Comparison of ENCODE assay signal across 38 cellular contexts in the genomic region with DNA sequence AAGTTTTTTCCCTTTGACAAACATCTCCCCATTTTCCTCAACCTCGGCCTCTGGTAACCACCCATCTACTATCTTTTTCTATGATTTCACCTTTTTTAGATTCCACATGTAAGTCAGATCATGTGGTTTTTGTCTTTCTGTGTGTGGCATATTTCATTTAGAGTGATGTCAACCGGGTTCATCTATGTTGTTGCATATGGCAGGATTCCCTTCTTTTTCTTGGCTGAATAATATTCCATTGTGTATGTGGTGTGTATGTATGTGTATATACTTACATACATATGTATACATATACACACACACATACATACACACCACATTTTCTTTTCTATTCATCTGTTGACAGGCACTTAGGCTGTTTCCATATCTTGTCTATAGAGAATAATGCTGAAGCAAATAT.
"Had no signal": no experiment of that assay in that cellular context is flagged by ENCODE, and none has a peak within 500 bp of the region (broad histone marks: within the 10 kb centered on the region; RNA-seq: fewer than 3 reads in every experiment).

No MANE protein-coding gene starts in this region.

- H3K36me3 ChIP-seq: adrenal gland, ascending aorta, brain microvascular endothelial cell, breast epithelium, cardiac muscle cell had no signal

- FAIRE-seq: astrocyte, bronchial epithelial cell had no signal

- H3K36me3 Mint-ChIP-seq: activated naive CD4-positive, alpha-beta T cell treated with anti-CD3 and anti-CD28 coated beads, Interleukin-2, amount 10 ng/mL, durations not matched to agents 7 days and 5 days; activated naive CD4-positive, alpha-beta T cell treated with anti-CD3 and anti-CD28 coated beads, Interleukin-2, amount 50 U/mL, for 72 hours; activated naive CD8-positive, alpha-beta T cell treated with anti-CD3 and anti-CD28 coated beads for 36 hours; activated naive CD8-positive, alpha-beta T cell treated with anti-CD3 and anti-CD28 coated beads, Interleukin-2, amount 10 ng/mL, durations not matched to agents 7 days and 5 days; brain had no signal

- ATAC-seq: activated naive CD4-positive, alpha-beta T cell treated with anti-CD3 and anti-CD28 coated beads, Interleukin-2, amount 50 U/mL, for 72 hours; activated naive CD8-positive, alpha-beta T cell treated with anti-CD3 and anti-CD28 coated beads, Interleukin-2, amount 50 U/mL, for 24 hours; activated T-cell treated with anti-CD3 and anti-CD28 coated beads, Interleukin-2, amount 50 U/mL, for 4 hours; activated T-cell treated with anti-CD3 and anti-CD28 coated beads, Interleukin-2, amount 50 U/mL, for 72 hours; activated T-helper 17 cell treated with anti-CD3 and anti-CD28 coated beads, Interleukin-2, amount 50 U/mL, for 72 hours; body of pancreas had no signal

- H3K9me3 ChIP-seq: adrenal gland, ascending aorta, body of pancreas, breast epithelium had no signal

- H3K4me1 ChIP-seq: adrenal gland, ascending aorta, body of pancreas, breast epithelium had no signal

- H3K4me3 ChIP-seq: adrenal gland, ascending aorta, body of pancreas, breast epithelium, cardiac muscle cell had no signal

- H3K27me3 Mint-ChIP-seq: brain had no signal

- DNase-seq: activated effector memory CD4-positive, alpha-beta T cell treated with anti-CD3 and anti-CD28 coated beads, Interleukin-2, amount 50 U/mL, for 16 hours; activated effector memory CD4-positive, alpha-beta T cell treated with Interleukin-2 at 50 U/mL for 16 hours; activated gamma-delta T cell; activated gamma-delta T cell treated with Interleukin-2 at 50 U/mL for 16 hours; activated naive CD4-positive, alpha-beta T cell; activated naive CD4-positive, alpha-beta T cell treated with anti-CD3 and anti-CD28 coated beads for 36 hours; activated naive CD4-positive, alpha-beta T cell treated with anti-CD3 and anti-CD28 coated beads, Interleukin-2, amount 10 ng/mL, durations not matched to agents 7 days and 5 days; activated naive CD4-positive, alpha-beta T cell treated with anti-CD3 and anti-CD28 coated beads, Interleukin-2, amount 50 U/mL, for 16 hours; activated naive CD4-positive, alpha-beta T cell treated with Interleukin-2 at 50 U/mL for 16 hours; activated naive CD8-positive, alpha-beta T cell treated with anti-CD3 and anti-CD28 coated beads for 36 hours; activated naive CD8-positive, alpha-beta T cell treated with anti-CD3 and anti-CD28 coated beads, Interleukin-2, amount 10 ng/mL, durations not matched to agents 7 days and 5 days; activated naive CD8-positive, alpha-beta T cell treated with anti-CD3 and anti-CD28 coated beads, Interleukin-2, amount 50 U/mL, for 24 hours; activated T-cell treated with anti-CD3 and anti-CD28 coated beads, Interleukin-2, amount 50 U/mL, for 4 hours; activated T-cell treated with anti-CD3 and anti-CD28 coated beads, Interleukin-2, amount 50 U/mL, for 48 hours; activated T-cell treated with anti-CD3 and anti-CD28 coated beads, Interleukin-2, amount 50 U/mL, for 72 hours; adrenal gland; amniotic stem cell; amygdala; anterior cingulate cortex; aorta; body of pancreas; brain microvascular endothelial cell; caudate nucleus; central memory CD4-positive, alpha-beta T cell; cerebellar nuclear complex had no signal

- H3K27ac ChIP-seq: adrenal gland, ascending aorta, body of pancreas, brain microvascular endothelial cell, breast epithelium, cardiac muscle cell had no signal

- H3K27me3 ChIP-seq: adrenal gland, ascending aorta, body of pancreas, brain microvascular endothelial cell, breast epithelium, cardiac muscle cell had no signal

- H3K4me3 Mint-ChIP-seq: activated naive CD4-positive, alpha-beta T cell treated with anti-CD3 and anti-CD28 coated beads for 36 hours; activated naive CD4-positive, alpha-beta T cell treated with anti-CD3 and anti-CD28 coated beads, Interleukin-2, amount 10 ng/mL, durations not matched to agents 7 days and 5 days; activated naive CD4-positive, alpha-beta T cell treated with anti-CD3 and anti-CD28 coated beads, Interleukin-2, amount 50 U/mL, for 24 hours; activated naive CD8-positive, alpha-beta T cell; activated naive CD8-positive, alpha-beta T cell treated with anti-CD3 and anti-CD28 coated beads for 36 hours; activated naive CD8-positive, alpha-beta T cell treated with anti-CD3 and anti-CD28 coated beads, Interleukin-2, amount 10 ng/mL, durations not matched to agents 7 days and 5 days; activated naive CD8-positive, alpha-beta T cell treated with anti-CD3 and anti-CD28 coated beads, Interleukin-2, amount 50 U/mL, for 24 hours; activated T-cell treated with anti-CD3 and anti-CD28 coated beads, Interleukin-2, amount 50 U/mL, for 4 hours; activated T-cell treated with anti-CD3 and anti-CD28 coated beads, Interleukin-2, amount 50 U/mL, for 72 hours; activated T-helper 1 cell treated with anti-CD3 and anti-CD28 coated beads, Interleukin-12 subunit alpha, Interleukin-12 subunit beta, Interleukin-2, Interleukin-4 antibody, amounts not matched to agents 30 ng/mL and 10 ng/mL and 1 ng/mL, durations not matched to agents 14 hours and 24 hours and 36 hours; activated T-helper 17 cell treated with anti-CD3 and anti-CD28 coated beads, Interleukin-2, amount 50 U/mL, for 72 hours; brain; central memory CD8-positive, alpha-beta T cell had no signal

- H3K9me3 Mint-ChIP-seq: activated naive CD4-positive, alpha-beta T cell treated with anti-CD3 and anti-CD28 coated beads for 36 hours; activated naive CD4-positive, alpha-beta T cell treated with anti-CD3 and anti-CD28 coated beads, Interleukin-2, amount 10 ng/mL, durations not matched to agents 7 days and 5 days; activated naive CD4-positive, alpha-beta T cell treated with anti-CD3 and anti-CD28 coated beads, Interleukin-2, amount 50 U/mL, for 72 hours; activated naive CD8-positive, alpha-beta T cell treated with anti-CD3 and anti-CD28 coated beads, Interleukin-2, amount 10 ng/mL, durations not matched to agents 7 days and 5 days; activated naive CD8-positive, alpha-beta T cell treated with anti-CD3 and anti-CD28 coated beads, Interleukin-2, amount 50 U/mL, for 24 hours; activated T-cell treated with anti-CD3 and anti-CD28 coated beads, Interleukin-2, amount 50 U/mL, for 4 hours; activated T-cell treated with anti-CD3 and anti-CD28 coated beads, Interleukin-2, amount 50 U/mL, for 72 hours; activated T-helper 1 cell treated with anti-CD3 and anti-CD28 coated beads, Interleukin-12 subunit alpha, Interleukin-12 subunit beta, Interleukin-2, Interleukin-4 antibody, amounts not matched to agents 30 ng/mL and 10 ng/mL and 1 ng/mL, durations not matched to agents 14 hours and 24 hours and 36 hours; central memory CD8-positive, alpha-beta T cell had no signal

- H3K4me1 Mint-ChIP-seq: activated naive CD4-positive, alpha-beta T cell treated with anti-CD3 and anti-CD28 coated beads, Interleukin-2, amount 10 ng/mL, durations not matched to agents 7 days and 5 days; activated naive CD4-positive, alpha-beta T cell treated with anti-CD3 and anti-CD28 coated beads, Interleukin-2, amount 50 U/mL, for 24 hours; activated naive CD8-positive, alpha-beta T cell treated with anti-CD3 and anti-CD28 coated beads for 36 hours; activated naive CD8-positive, alpha-beta T cell treated with anti-CD3 and anti-CD28 coated beads, Interleukin-2, amount 10 ng/mL, durations not matched to agents 7 days and 5 days; activated naive CD8-positive, alpha-beta T cell treated with anti-CD3 and anti-CD28 coated beads, Interleukin-2, amount 50 U/mL, for 24 hours; activated T-helper 17 cell treated with anti-CD3 and anti-CD28 coated beads, Interleukin-2, amount 50 U/mL, for 72 hours; brain; central memory CD8-positive, alpha-beta T cell had no signal

- H3K27ac Mint-ChIP-seq: activated naive CD4-positive, alpha-beta T cell treated with anti-CD3 and anti-CD28 coated beads for 36 hours; activated naive CD4-positive, alpha-beta T cell treated with anti-CD3 and anti-CD28 coated beads, Interleukin-2, amount 10 ng/mL, durations not matched to agents 7 days and 5 days; activated naive CD4-positive, alpha-beta T cell treated with anti-CD3 and anti-CD28 coated beads, Interleukin-2, amount 50 U/mL, for 24 hours; activated naive CD4-positive, alpha-beta T cell treated with anti-CD3 and anti-CD28 coated beads, Interleukin-2, amount 50 U/mL, for 72 hours; activated naive CD8-positive, alpha-beta T cell; activated naive CD8-positive, alpha-beta T cell treated with anti-CD3 and anti-CD28 coated beads for 36 hours; activated naive CD8-positive, alpha-beta T cell treated with anti-CD3 and anti-CD28 coated beads, Interleukin-2, amount 10 ng/mL, durations not matched to agents 7 days and 5 days; activated naive CD8-positive, alpha-beta T cell treated with anti-CD3 and anti-CD28 coated beads, Interleukin-2, amount 50 U/mL, for 24 hours; activated T-cell treated with anti-CD3 and anti-CD28 coated beads, Interleukin-2, amount 50 U/mL, for 72 hours; activated T-helper 1 cell treated with anti-CD3 and anti-CD28 coated beads, Interleukin-12 subunit alpha, Interleukin-12 subunit beta, Interleukin-2, Interleukin-4 antibody, amounts not matched to agents 30 ng/mL and 10 ng/mL and 1 ng/mL, durations not matched to agents 14 hours and 24 hours and 36 hours; activated T-helper 17 cell treated with anti-CD3 and anti-CD28 coated beads, Interleukin-2, amount 50 U/mL, for 72 hours; activated T-helper 2 cell treated with anti-CD3 and anti-CD28 coated beads, Interferon-gamma antibody, Interleukin-2, Interleukin-4, amounts not matched to agents 10 μg/mL and 5 μg/mL and 100 μg/mL, durations not matched to agents 14 hours and 24 hours and 36 hours; brain had no signal
